Comparison of ENCODE assay signal across 1 cellular context in the genomic region with DNA sequence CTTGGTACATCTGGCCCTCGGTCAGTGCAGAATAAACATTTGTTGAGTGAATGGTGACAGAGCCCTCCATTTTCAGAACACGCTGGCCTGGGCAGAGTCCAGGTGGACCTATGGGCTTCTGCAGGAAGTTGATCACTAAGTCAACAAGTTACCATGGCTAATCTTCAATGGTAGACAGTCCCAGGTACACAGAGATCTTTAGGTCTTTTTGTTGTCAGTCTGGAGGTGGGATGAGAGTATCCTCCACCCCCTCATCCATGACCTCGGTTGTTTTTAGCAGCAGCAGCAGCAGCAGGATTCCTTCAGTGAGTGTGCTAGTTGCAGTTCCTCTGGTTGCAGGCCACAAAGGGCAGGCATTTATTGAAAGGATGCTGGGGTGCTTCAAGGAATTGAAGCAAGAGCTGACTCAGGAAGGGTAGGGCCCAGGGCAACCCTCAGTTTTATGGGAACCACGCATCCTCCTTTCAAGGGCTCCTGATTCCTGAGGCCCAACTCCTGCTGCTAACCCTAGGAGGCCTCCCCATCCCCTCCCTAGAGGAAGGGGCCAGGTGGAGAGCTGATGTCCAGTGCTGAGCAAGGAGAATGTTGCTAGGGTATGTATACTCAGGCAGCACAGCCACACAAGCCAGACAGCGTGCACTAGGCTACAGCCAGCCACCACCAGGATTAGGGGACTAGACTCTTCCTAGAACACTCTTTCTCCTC.
TF ChIP-seq lines count a peak whose summit lies in the region.

No MANE protein-coding gene starts in this region.

TF ChIP-seq in GM12878, 131 proteins besides CTCF, POLR2A, EP300 and RAD21:
- TF ChIP-seq, protein P1, sequence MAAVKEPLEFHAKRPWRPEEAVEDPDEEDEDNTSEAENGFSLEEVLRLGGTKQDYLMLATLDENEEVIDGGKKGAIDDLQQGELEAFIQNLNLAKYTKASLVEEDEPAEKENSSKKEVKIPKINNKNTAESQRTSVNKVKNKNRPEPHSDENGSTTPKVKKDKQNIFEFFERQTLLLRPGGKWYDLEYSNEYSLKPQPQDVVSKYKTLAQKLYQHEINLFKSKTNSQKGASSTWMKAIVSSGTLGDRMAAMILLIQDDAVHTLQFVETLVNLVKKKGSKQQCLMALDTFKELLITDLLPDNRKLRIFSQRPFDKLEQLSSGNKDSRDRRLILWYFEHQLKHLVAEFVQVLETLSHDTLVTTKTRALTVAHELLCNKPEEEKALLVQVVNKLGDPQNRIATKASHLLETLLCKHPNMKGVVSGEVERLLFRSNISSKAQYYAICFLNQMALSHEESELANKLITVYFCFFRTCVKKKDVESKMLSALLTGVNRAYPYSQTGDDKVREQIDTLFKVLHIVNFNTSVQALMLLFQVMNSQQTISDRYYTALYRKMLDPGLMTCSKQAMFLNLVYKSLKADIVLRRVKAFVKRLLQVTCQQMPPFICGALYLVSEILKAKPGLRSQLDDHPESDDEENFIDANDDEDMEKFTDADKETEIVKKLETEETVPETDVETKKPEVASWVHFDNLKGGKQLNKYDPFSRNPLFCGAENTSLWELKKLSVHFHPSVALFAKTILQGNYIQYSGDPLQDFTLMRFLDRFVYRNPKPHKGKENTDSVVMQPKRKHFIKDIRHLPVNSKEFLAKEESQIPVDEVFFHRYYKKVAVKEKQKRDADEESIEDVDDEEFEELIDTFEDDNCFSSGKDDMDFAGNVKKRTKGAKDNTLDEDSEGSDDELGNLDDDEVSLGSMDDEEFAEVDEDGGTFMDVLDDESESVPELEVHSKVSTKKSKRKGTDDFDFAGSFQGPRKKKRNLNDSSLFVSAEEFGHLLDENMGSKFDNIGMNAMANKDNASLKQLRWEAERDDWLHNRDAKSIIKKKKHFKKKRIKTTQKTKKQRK (IDR thresholded peaks at IDR 0.05; ENCODE audit: low read depth, low read length) = no peak
- no peak for TF ChIP-seq POLR2AphosphoS5 (IDR thresholded peaks at IDR 0.05; ENCODE audit: low read length)
- TF ChIP-seq, protein P2, sequence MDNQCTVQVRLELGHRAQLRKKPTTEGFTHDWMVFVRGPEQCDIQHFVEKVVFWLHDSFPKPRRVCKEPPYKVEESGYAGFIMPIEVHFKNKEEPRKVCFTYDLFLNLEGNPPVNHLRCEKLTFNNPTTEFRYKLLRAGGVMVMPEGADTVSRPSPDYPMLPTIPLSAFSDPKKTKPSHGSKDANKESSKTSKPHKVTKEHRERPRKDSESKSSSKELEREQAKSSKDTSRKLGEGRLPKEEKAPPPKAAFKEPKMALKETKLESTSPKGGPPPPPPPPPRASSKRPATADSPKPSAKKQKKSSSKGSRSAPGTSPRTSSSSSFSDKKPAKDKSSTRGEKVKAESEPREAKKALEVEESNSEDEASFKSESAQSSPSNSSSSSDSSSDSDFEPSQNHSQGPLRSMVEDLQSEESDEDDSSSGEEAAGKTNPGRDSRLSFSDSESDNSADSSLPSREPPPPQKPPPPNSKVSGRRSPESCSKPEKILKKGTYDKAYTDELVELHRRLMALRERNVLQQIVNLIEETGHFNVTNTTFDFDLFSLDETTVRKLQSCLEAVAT (IDR thresholded peaks at IDR 0.05) = no peak
- peak; percentile 15; the same call in 1 of the 2 replicates for TF ChIP-seq SPI1 (IDR thresholded peaks at IDR 0.05; ENCODE audit: borderline replicate concordance, insufficient read depth, low read depth, low read length)
- no peak for TF ChIP-seq ASH2L (IDR thresholded peaks at IDR 0.05; ENCODE audit: borderline replicate concordance, low read depth)
- no peak for TF ChIP-seq KDM1A (IDR thresholded peaks at IDR 0.05; ENCODE audit: borderline replicate concordance)
- TF ChIP-seq HDGF (IDR thresholded peaks at IDR 0.05) = no peak
